Comparison of ENCODE assay signal across 8 cellular contexts in genomic region chr1:31936966-31937299, GRCh38. TPM values are rescaled to one million over a fixed set of nuclear protein-coding genes. Genes with fewer than 3 reads are reported as not detected.
DNase-seq lines count a peak whose midpoint lies in the region; FAIRE-seq and TF ChIP-seq lines count a peak whose summit lies in the region.

No MANE protein-coding gene starts in this region.

- H3K4me1 Mint-ChIP-seq in T-helper 1 cell treated with Interleukin-12 subunit alpha and Interleukin-12 subunit beta and Interleukin-4 antibody, amounts not matched to agents 30 μg/mL and 1 μg/mL, for 36 hours (ENCODE audit: low read depth): peaks cover 57% of the 10 kb centered on the region

- H3K9me3 Mint-ChIP-seq in T-helper 1 cell treated with Interleukin-12 subunit alpha and Interleukin-12 subunit beta and Interleukin-4 antibody, amounts not matched to agents 30 μg/mL and 1 μg/mL, for 36 hours: no peaks in the 10 kb centered on the region

- no peaks in the 10 kb centered on the region for H3K36me3 ChIP-seq in kidney epithelial cell (ENCODE audit: control insufficient read depth, insufficient read depth, low read length)

- no peaks in the 10 kb centered on the region for H3K27me3 Mint-ChIP-seq in T-helper 1 cell treated with Interleukin-12 subunit alpha and Interleukin-12 subunit beta and Interleukin-4 antibody, amounts not matched to agents 30 μg/mL and 1 μg/mL, for 36 hours (ENCODE audit: low read depth)

- H3K27ac Mint-ChIP-seq in T-helper 1 cell treated with Interleukin-12 subunit alpha and Interleukin-12 subunit beta and Interleukin-4 antibody, amounts not matched to agents 30 μg/mL and 1 μg/mL, for 36 hours: peak overlapping the region; percentile 92

- no peak for TF ChIP-seq CTCF in kidney epithelial cell (IDR thresholded peaks at IDR 0.05; ENCODE audit: insufficient read depth, low read length, poor library complexity, severe bottlenecking)

- 0 to 3% (median 2%) methylated on average over 2 of the region's 2 CpGs for WGBS in adipose tissue, 3 donors

- H3K36me3 Mint-ChIP-seq in T-helper 1 cell treated with Interleukin-12 subunit alpha and Interleukin-12 subunit beta and Interleukin-4 antibody, amounts not matched to agents 30 μg/mL and 1 μg/mL, for 36 hours (ENCODE audit: low read depth): peaks cover 30% of the 10 kb centered on the region

- H3K27me3 ChIP-seq in kidney epithelial cell (ENCODE audit: control insufficient read depth, insufficient read depth, low read length): no peaks in the 10 kb centered on the region

- DNase-seq in T-helper 1 cell: no peak
- DNase-seq in kidney epithelial cell (ENCODE audit: low read depth): no peak
- DNase-seq in superior temporal gyrus (ENCODE audit: extremely low spot score): peak; percentile 51
- DNase-seq in pons (ENCODE audit: low spot score): no peak
- DNase-seq in mucosa of gallbladder (ENCODE audit: low spot score): no peak
- no peak for DNase-seq in HTR-8/SVneo (ENCODE audit: insufficient read length, low spot score)

- FAIRE-seq in HTR-8/SVneo (lab: Jason Lieb, UNC): no peak

- H3K4me3 ChIP-seq in kidney epithelial cell (ENCODE audit: low read depth, low read length): peak overlapping the region; percentile 62

- peak overlapping the region; percentile 96 for H3K4me3 Mint-ChIP-seq in T-helper 1 cell treated with Interleukin-12 subunit alpha and Interleukin-12 subunit beta and Interleukin-4 antibody, amounts not matched to agents 30 μg/mL and 1 μg/mL, for 36 hours

- H3K27ac ChIP-seq in adipose tissue (ENCODE audit: low read depth, low read length): peak overlapping the region; percentile 69

RNA-seq across cellular contexts. Expression of gene PTP4A2, which starts 1.2 kb away (rescaled TPM):
- 100 to 1,000 TPM in 2 of 3 donors, 10 to 100 TPM in 1; 42.8 to 282 (median 149) TPM for polyA plus RNA-seq in adipose tissue
- total RNA-seq in kidney epithelial cell (306 and 346 TPM in 2 replicates), mucosa of gallbladder (274 TPM)
